Comparison of ENCODE assay signal across 20 cellular contexts in genomic region chr10:30188567-30189253, GRCh38.
DNase-seq lines count a peak whose midpoint lies in the region; ATAC-seq and TF ChIP-seq lines count a peak whose summit lies in the region.
"Had no signal": no experiment of that assay in that cellular context is flagged by ENCODE, and none has a peak within 500 bp of the region (broad histone marks: within the 10 kb centered on the region; RNA-seq: fewer than 3 reads in every experiment).

No MANE protein-coding gene starts in this region.

- intact Hi-C loops in Panc1 (cut with micrococcal nuclease; ENCODE audit: unreplicated experiment): loop anchor here (10.0 kb wide), 1 partner anchor 134 kb away; the partner anchor contains the start of gene JCAD

- no peaks in the 10 kb centered on the region for H3K36me3 ChIP-seq in Panc1 (ENCODE audit: control insufficient read depth, insufficient read depth, low read length)
- H3K36me3 ChIP-seq in gastroesophageal sphincter: no peaks in the 10 kb centered on the region
- no peaks in the 10 kb centered on the region for H3K36me3 ChIP-seq in mesodermal cell (ENCODE audit: control insufficient read depth, insufficient read depth, low read length)
- no peaks in the 10 kb centered on the region for H3K36me3 ChIP-seq in subcutaneous abdominal adipose tissue (ENCODE audit: control insufficient read depth in 5 of 5, insufficient read depth in 5 of 5, low read length in 5 of 5)
- H3K36me3 ChIP-seq: thoracic aorta had no signal

- TF ChIP-seq EP300 in gastroesophageal sphincter (IDR thresholded peaks at IDR 0.05): no peak

- no peak for ATAC-seq in Panc1
- no peak for ATAC-seq in gastroesophageal sphincter
- no peak for ATAC-seq in GM21360 (IDR thresholded peaks at IDR 0.05; ENCODE audit: unreplicated experiment)
- ATAC-seq: left colon, natural killer cell, PC-3 had no signal

- no peak for TF ChIP-seq CTCF in Panc1 (IDR thresholded peaks at IDR 0.05)
- no peak for TF ChIP-seq CTCF in gastroesophageal sphincter (IDR thresholded peaks at IDR 0.05)

- 53 to 70% methylated on average over 7 to 8 of the region's 14 CpGs for WGBS in gastroesophageal sphincter (ENCODE audit: low coverage in 1 of 2), 2 donors
- 90 to 100% methylated on average over 4 to 6 of the region's 14 CpGs for WGBS in mesodermal cell (ENCODE audit: insufficient coverage in 2 of 2), 2 experiments

- H3K27me3 ChIP-seq in Panc1 (ENCODE audit: control insufficient read depth, insufficient read depth, low read length): no peaks in the 10 kb centered on the region
- no peaks in the 10 kb centered on the region for H3K27me3 ChIP-seq in gastroesophageal sphincter
- no peaks in the 10 kb centered on the region for H3K27me3 ChIP-seq in subcutaneous abdominal adipose tissue (ENCODE audit: control insufficient read depth in 5 of 5, insufficient read depth in 4 of 5, low read length in 5 of 5)

- in situ Hi-C loops in Panc1 (cut with HindIII; ENCODE audit: low pct_unique_long_range_greater_than_20kb, low sequenced_read_pairs): no loop called here

- TF ChIP-seq POLR2A in gastroesophageal sphincter (IDR thresholded peaks at IDR 0.05): no peak

- POLR2A ChIA-PET in Panc1 (lab: Charles Lee): interaction anchor here (0.7 kb wide), 1 partner anchor 713 kb away, joined by 3 read pairs; no protein-coding TSS in a partner anchor

- DNase-seq in Panc1 (ENCODE audit: low read depth, low spot score): no peak
- DNase-seq in activated CD4-positive, CD25-positive, alpha-beta regulatory T cell treated with anti-CD3 and anti-CD28 coated beads, Interleukin-2, amount 50 U/mL, for 72 hours: no peak
- DNase-seq in activated CD4-positive, alpha-beta T cell treated with anti-CD3 and anti-CD28 coated beads for 1 hour: no peak
- DNase-seq: activated CD4-positive, alpha-beta memory T cell treated with anti-CD3 and anti-CD28 coated beads, Interleukin-2, amount 10 ng/mL, durations not matched to agents 7 days and 5 days; activated naive CD8-positive, alpha-beta T cell treated with anti-CD3 and anti-CD28 coated beads for 36 hours; activated T-cell treated with anti-CD3 and anti-CD28 coated beads, Interleukin-2, amount 50 U/mL, for 48 hours; C1 segment of cervical spinal cord; DND-41; left colon; MM.1S; natural killer cell; NCI-H187; NCI-H69; PC-3; stimulated activated CD4-positive, alpha-beta T cell treated with anti-CD3 and anti-CD28 coated beads, Interleukin-2, amount 100 ng/mL, for 48 hours had no signal

- BruUV-seq in Panc1 (replicated peaks; lab: Mats Ljungman, UMichigan): no TSS peak

- no peak overlapping the region for H3K9ac ChIP-seq in subcutaneous abdominal adipose tissue (ENCODE audit: low read length in 5 of 5)

- H3K4me1 ChIP-seq in Panc1 (ENCODE audit: control insufficient read depth, insufficient read depth, low read length) (peaks cover 18% of the 10 kb centered on the region), gastroesophageal sphincter (peaks cover 0 to 28% (median 0%) of the 10 kb centered on the region in 3 donors), mesodermal cell (ENCODE audit: control insufficient read depth, insufficient read depth, low read length, poor library complexity, severe bottlenecking) (peaks cover 64% of the 10 kb centered on the region), subcutaneous abdominal adipose tissue (ENCODE audit: control insufficient read depth in 5 of 5, insufficient read depth in 5 of 5, low read length in 5 of 5) (peaks cover 0 to 50% (median 7%) of the 10 kb centered on the region in 5 donors)

- H3K9me3 ChIP-seq in Panc1 (ENCODE audit: control insufficient read depth, insufficient read depth, low read depth, low read length) (no peaks in the 10 kb centered on the region), gastroesophageal sphincter (no peaks in the 10 kb centered on the region), mesodermal cell (ENCODE audit: control insufficient read depth, low read length) (peaks cover 11% of the 10 kb centered on the region), subcutaneous abdominal adipose tissue (ENCODE audit: control insufficient read depth in 5 of 5, low read length in 5 of 5) (peaks cover 0 to 2% (median 0%) of the 10 kb centered on the region in 5 donors)
- H3K9me3 ChIP-seq: thoracic aorta had no signal

- CTCF ChIA-PET in Panc1 (lab: Charles Lee): no interaction called here

- H3K27ac ChIP-seq in Panc1 (ENCODE audit: low read length) (peak overlapping the region; percentile 12; the same call in 1 of the 2 replicates), gastroesophageal sphincter (peak overlapping the region in 3 of 4 donors; percentile 38 to 46 (median 44)), mesodermal cell (ENCODE audit: low read depth, low read length, severe bottlenecking) (peak overlapping the region; percentile 86), subcutaneous abdominal adipose tissue (ENCODE audit: low read depth, low read length) (peak overlapping the region; percentile 78)
- H3K27ac ChIP-seq: thoracic aorta had no signal

- no peak overlapping the region for H3K4me3 ChIP-seq in Panc1 (ENCODE audit: low read depth in 2 of 2, low read length in 2 of 2)
- no peak overlapping the region for H3K4me3 ChIP-seq in gastroesophageal sphincter
- H3K4me3 ChIP-seq in mesodermal cell (ENCODE audit: extremely low read depth, insufficient read depth, low read length, poor library complexity, severe bottlenecking): no peak overlapping the region
- H3K4me3 ChIP-seq in subcutaneous abdominal adipose tissue (ENCODE audit: low read depth in 1 of 5, low read length in 5 of 5): peak overlapping the region in 2 of 5 donors; percentile 18 to 21
- H3K4me3 ChIP-seq: thoracic aorta had no signal

Comparison
In these comparisons a context has a peak if more than half of its experiments do, and no peak if none do; other contexts are left out.
1. H3K27ac ChIP-seq: peak in every context shown above with its lines; median percentile 86 in mesodermal cell; 78 in subcutaneous abdominal adipose tissue; 44 in gastroesophageal sphincter; 12 in Panc1.